In genomic region chr15:66822106-66822505, GRCh38 we compare ENCODE assay signal across 19 cellular contexts.
"Had no signal": no experiment of that assay in that cellular context is flagged by ENCODE, and none has a peak within 500 bp of the region (broad histone marks: within the 10 kb centered on the region; RNA-seq: fewer than 3 reads in every experiment).

No MANE protein-coding gene starts in this region.

- FAIRE-seq: kidney had no signal

- H3K27me3 ChIP-seq: colonic mucosa, gastrocnemius medialis, heart right ventricle, ovary, right atrium auricular region, transverse colon, uterus had no signal

- H3K36me3 ChIP-seq: colonic mucosa, gastrocnemius medialis, heart right ventricle, left ventricle myocardium inferior, ovary, right atrium auricular region, thoracic aorta, transverse colon, uterus had no signal

- ATAC-seq: gastrocnemius medialis; heart right ventricle; left cardiac atrium; naive thymus-derived CD8-positive, alpha-beta T cell; stimulated activated memory B cell treated with anti-CD40 and anti-IgM and Interleukin-4, amounts not matched to agents 10 μg/mL and 1 μg/mL and 100 μg/mL, for 72 hours had no signal

- H3K27ac ChIP-seq: colonic mucosa, gastrocnemius medialis, heart right ventricle, left ventricle myocardium inferior, ovary, right atrium auricular region, thoracic aorta, transverse colon, uterus had no signal

- H3K4me1 ChIP-seq: colonic mucosa, gastrocnemius medialis, right atrium auricular region, transverse colon, uterus had no signal

- DNase-seq: colonic mucosa; effector CD4-positive, alpha-beta T cell; gastrocnemius medialis; heart right ventricle; hypothalamus; kidney; left cardiac atrium; left ventricle myocardium inferior; mesendoderm; naive thymus-derived CD8-positive, alpha-beta T cell; stimulated activated CD4-positive, alpha-beta T cell treated with anti-CD3 and anti-CD28 coated beads, Interleukin-4, amount 100 ng/mL, for 24 hours; transverse colon; uterus had no signal

- H3K9me3 ChIP-seq: colonic mucosa, gastrocnemius medialis, heart right ventricle, left ventricle myocardium inferior, ovary, right atrium auricular region, thoracic aorta, transverse colon, uterus had no signal

- H3K4me3 ChIP-seq: colonic mucosa, gastrocnemius medialis, heart right ventricle, left ventricle myocardium inferior, lung, ovary, right atrium auricular region, smooth muscle cell, thoracic aorta, transverse colon, uterus had no signal
